Comparison of ENCODE assay signal across 8 cellular contexts in genomic region chr5:157820593-157821252, GRCh38. TPM values are rescaled to one million over a fixed set of nuclear protein-coding genes. Genes with fewer than 3 reads are reported as not detected.
DNase-seq lines count a peak whose midpoint lies in the region; ATAC-seq, FAIRE-seq and TF ChIP-seq lines count a peak whose summit lies in the region.

No MANE protein-coding gene starts in this region.

- DNase-seq in cardiac muscle cell (ENCODE audit: low read depth in 1 of 2, low spot score in 1 of 2), result peak; percentile 66 to 70
- no peak for DNase-seq in right cardiac atrium
- peak; percentile 47 for DNase-seq in NCI-H146 (lab: John Stamatoyannopoulos, UW)
- peak; percentile 54 for DNase-seq in amniotic epithelial cell (ENCODE audit: low read depth)
- no peak for DNase-seq in keratinocyte (ENCODE audit: low read depth, low spot score)
- DNase-seq in thoracic aorta (ENCODE audit: low spot score), result no peak

- no peak for FAIRE-seq in keratinocyte (lab: Jason Lieb, UNC)

- peaks cover 3% of the 10 kb centered on the region for H4K20me1 ChIP-seq in keratinocyte (ENCODE audit: control insufficient read depth, extremely low read depth, insufficient read depth, low read length)

- ATAC-seq in right cardiac atrium (no peak), thoracic aorta (ENCODE audit: insufficient number of reproducible peaks, low FRiP score, low read depth) (no peak), HG03108 (IDR thresholded peaks at IDR 0.05; ENCODE audit: unreplicated experiment) (no peak), HG02678 (IDR thresholded peaks at IDR 0.05; ENCODE audit: unreplicated experiment) (no peak)

- H3K27me3 ChIP-seq in cardiac muscle cell (no peaks in the 10 kb centered on the region), right cardiac atrium (ENCODE audit: control insufficient read depth, insufficient read depth) (no peaks in the 10 kb centered on the region), keratinocyte (ENCODE audit: control insufficient read depth, extremely low read depth, insufficient read depth, low read length) (no peaks in the 10 kb centered on the region), thoracic aorta (replicated peaks; ENCODE audit: insufficient read depth) (no peaks in the 10 kb centered on the region)

- no peak overlapping the region for H3K9ac ChIP-seq in keratinocyte (ENCODE audit: control insufficient read depth, extremely low read depth, insufficient read depth, low read length)

- intact Hi-C loops in right cardiac atrium (cut with DNase I), result loop anchor here in 2 of 4 donors (10.0 kb wide), 3 partner anchors 124 to 1284 kb away; no protein-coding TSS in a partner anchor

- H3K4me3 ChIP-seq in cardiac muscle cell, result no peak overlapping the region
- H3K4me3 ChIP-seq in right cardiac atrium (ENCODE audit: low read length), result no peak overlapping the region
- H3K4me3 ChIP-seq in keratinocyte (ENCODE audit: control insufficient read depth in 2 of 3, extremely low read depth in 1 of 3, insufficient read depth in 2 of 3, low read depth in 1 of 3, low read length in 3 of 3), result no peak overlapping the region
- H3K4me3 ChIP-seq in thoracic aorta, result no peak overlapping the region

- H3K9me1 ChIP-seq in keratinocyte (ENCODE audit: control insufficient read depth, extremely low read depth, insufficient read depth, low read length), result no peaks in the 10 kb centered on the region

- no peak overlapping the region for H3K4me2 ChIP-seq in keratinocyte (ENCODE audit: control insufficient read depth, extremely low read depth, insufficient read depth, low read depth, low read length)

- no peaks in the 10 kb centered on the region for H3K4me1 ChIP-seq in cardiac muscle cell (ENCODE audit: low read depth)
- H3K4me1 ChIP-seq in right cardiac atrium (ENCODE audit: control insufficient read depth, insufficient read depth, low read length), result peaks cover 2% of the 10 kb centered on the region
- no peaks in the 10 kb centered on the region for H3K4me1 ChIP-seq in keratinocyte (ENCODE audit: control insufficient read depth, extremely low read depth, insufficient read depth, low read length)
- peaks cover 14 to 57% of the 10 kb centered on the region in 2 donors for H3K4me1 ChIP-seq in thoracic aorta (ENCODE audit: control insufficient read depth in 1 of 2, low read depth in 2 of 2)

- H2AFZ ChIP-seq in keratinocyte (ENCODE audit: control insufficient read depth, low read length), result no peak overlapping the region

- dilution Hi-C loops in keratinocyte (cut with MboI; ENCODE audit: extremely low pct_ligation_motif_present, low sequenced_read_pairs), result no loop called here

- H3K79me2 ChIP-seq in keratinocyte (ENCODE audit: control insufficient read depth, insufficient read depth, low read length), result peaks cover 60% of the 10 kb centered on the region

- peak overlapping the region; percentile 78 for H3K27ac ChIP-seq in cardiac muscle cell
- H3K27ac ChIP-seq in right cardiac atrium (ENCODE audit: low read length), result no peak overlapping the region
- no peak overlapping the region for H3K27ac ChIP-seq in keratinocyte (ENCODE audit: control insufficient read depth, insufficient read depth, low read length)
- peak overlapping the region in 1 of 2 donors; percentile 13 for H3K27ac ChIP-seq in thoracic aorta

- WGBS in right cardiac atrium, result 31% methylated on average over 6 of the region's 6 CpGs

- TF ChIP-seq CTCF in cardiac muscle cell (IDR thresholded peaks at IDR 0.05; ENCODE audit: low read depth, low read length) (peak; percentile 49), keratinocyte (optimal IDR thresholded peaks at IDR 0.05 in 1 of 3, IDR thresholded peaks at IDR 0.05 in 1 of 3, conservative IDR thresholded peaks at IDR 0.05 in 1 of 3; ENCODE audit: extremely low read depth in 1 of 3, insufficient read depth in 2 of 3, low read length in 3 of 3) (peak in 2 of 3 experiments; percentile 21 to 25), thoracic aorta (IDR thresholded peaks at IDR 0.05) (peak; percentile 53)

- H3K36me3 ChIP-seq in cardiac muscle cell (peaks cover 5% of the 10 kb centered on the region), keratinocyte (ENCODE audit: control insufficient read depth in 2 of 2, extremely low read depth in 1 of 2, insufficient read depth in 2 of 2, low read length in 2 of 2) (no peaks in the 10 kb centered on the region), thoracic aorta (no peaks in the 10 kb centered on the region)

- H3K9me3 ChIP-seq in cardiac muscle cell (ENCODE audit: low read depth) (no peaks in the 10 kb centered on the region), right cardiac atrium (ENCODE audit: control insufficient read depth, low read length) (no peaks in the 10 kb centered on the region), keratinocyte (ENCODE audit: control insufficient read depth, low read depth, low read length) (no peaks in the 10 kb centered on the region), thoracic aorta (no peaks in the 10 kb centered on the region)

RNA-seq across cellular contexts. Expression of gene CLINT1, which starts 38.2 kb away (rescaled TPM):
- total RNA-seq in cardiac muscle cell (47.0 and 56.2 TPM in 2 replicates), right cardiac atrium (10 to 100 TPM; 58.6 to 77.0 (median 61.2) TPM), thoracic aorta (10 to 100 TPM; 66.3 to 84.0 TPM)
- polyA plus RNA-seq in cardiac muscle cell (51.7 and 56.7 TPM in 2 replicates), right cardiac atrium (27.0 TPM), keratinocyte (105 to 143 TPM (median 112 TPM) in 3 replicates)
- 75.7 TPM for polyA plus RNA-seq in keratinocyte (2011; ENCODE audit: low read depth)
- polyA plus RNA-seq in keratinocyte (2011; cell fraction: cytosol; rRNA removed), result 79.2 and 97.0 TPM in 2 replicates
- polyA plus RNA-seq in keratinocyte (2011; cell fraction: nucleus; rRNA removed), result 179 and 211 TPM in 2 replicates
- 59.0 and 62.3 TPM in 2 replicates for polyA plus RNA-seq in keratinocyte (2012; ENCODE audit: low replicate concordance)
- polyA minus RNA-seq in keratinocyte, result 232 to 312 TPM (median 239 TPM) in 3 replicates
- polyA minus RNA-seq in keratinocyte (2011; cell fraction: cytosol; rRNA and poly(A)+ RNA removed), result 71.9 TPM
- 68.0 and 102 TPM in 2 replicates for polyA minus RNA-seq in keratinocyte (2011; cell fraction: nucleus; rRNA and poly(A)+ RNA removed)

Comparison
In these comparisons a context has a peak if more than half of its experiments do, and no peak if none do; other contexts are left out.
1. DNase-seq: peak in cardiac muscle cell (2 of 2), NCI-H146 (single experiment) and amniotic epithelial cell (single experiment); none in right cardiac atrium (0 of 3), keratinocyte (single experiment) and thoracic aorta (single experiment).
2. Peak in every context shown above with its lines, with median percentiles within 50 percentile points of each other: CTCF ChIP-seq.